ENCODE assay signal across 9 cellular contexts in genomic region chr1:10074059-10074854, GRCh38. TPM values are rescaled to one million over a fixed set of nuclear protein-coding genes. Genes with fewer than 3 reads are reported as not detected.
DNase-seq lines count a peak whose midpoint lies in the region; ATAC-seq and TF ChIP-seq lines count a peak whose summit lies in the region.
"Had no signal": no experiment of that assay in that cellular context is flagged by ENCODE, and none has a peak within 500 bp of the region (broad histone marks: within the 10 kb centered on the region; RNA-seq: fewer than 3 reads in every experiment).

No MANE protein-coding gene starts in this region.

- H3K9ac ChIP-seq in Karpas-422 (ENCODE audit: low read length), result no peak overlapping the region

- no peaks in the 10 kb centered on the region for H3K27me3 Mint-ChIP-seq in osteocyte (ENCODE audit: unreplicated experiment)
- H3K27me3 Mint-ChIP-seq: IgD-negative memory B cell had no signal

- peak; percentile 86 for ATAC-seq in esophagus mucosa

- H2AFZ ChIP-seq in Karpas-422 (ENCODE audit: low read length), result no peak overlapping the region

- peaks cover 23% of the 10 kb centered on the region for H3K4me1 Mint-ChIP-seq in osteocyte (ENCODE audit: unreplicated experiment)

- H3K4me1 ChIP-seq in thymus (ENCODE audit: control insufficient read depth, insufficient read depth, low read length) (no peaks in the 10 kb centered on the region), Karpas-422 (ENCODE audit: low read length) (peaks cover 3% of the 10 kb centered on the region; the same call in 1 of the 2 replicates)

- H4K20me1 ChIP-seq in Karpas-422 (ENCODE audit: insufficient read depth, low read depth, low read length), result no peaks in the 10 kb centered on the region

- no peaks in the 10 kb centered on the region for H3K9me3 ChIP-seq in KOPT-K1 (ENCODE audit: insufficient read depth, low read length, poor library complexity, severe bottlenecking)
- no peaks in the 10 kb centered on the region for H3K9me3 ChIP-seq in thymus (ENCODE audit: control insufficient read depth)
- H3K9me3 ChIP-seq in Karpas-422 (ENCODE audit: low read length), result no peaks in the 10 kb centered on the region

- TF ChIP-seq CTCF in osteocyte (IDR thresholded peaks at IDR 0.05), result no peak

- peaks cover 7% of the 10 kb centered on the region for H3K36me3 Mint-ChIP-seq in osteocyte (ENCODE audit: unreplicated experiment)

- peaks cover 30% of the 10 kb centered on the region for H3K79me2 ChIP-seq in Karpas-422 (ENCODE audit: low read length)

- H3K9me3 Mint-ChIP-seq in osteocyte (ENCODE audit: unreplicated experiment), result no peaks in the 10 kb centered on the region
- H3K9me3 Mint-ChIP-seq: IgD-negative memory B cell had no signal

- H3K27ac Mint-ChIP-seq in osteocyte (ENCODE audit: unreplicated experiment), result peak overlapping the region; percentile 80
- H3K27ac Mint-ChIP-seq: IgD-negative memory B cell had no signal

- H3K4me2 ChIP-seq in Karpas-422 (ENCODE audit: low read depth, low read length, poor library complexity, severe bottlenecking), result no peak overlapping the region

- 37% methylated on average over 5 of the region's 5 CpGs for WGBS in thymus

- DNase-seq in GF-D8 (lab: John Stamatoyannopoulos, UW), result peak; percentile 76
- peak; percentile 76 for DNase-seq in activated CD8-positive, alpha-beta memory T cell treated with anti-CD3 and anti-CD28 coated beads for 24 hours
- no peak for DNase-seq in osteocyte (ENCODE audit: extremely low spot score, unreplicated experiment)
- DNase-seq in DMS114 treated with DMSO at 0.1 percent for 48 hours (lab: John Stamatoyannopoulos, UW; ENCODE audit: unreplicated experiment), result no peak
- no peak for DNase-seq in Karpas-422

- no peak overlapping the region for H3K4me3 Mint-ChIP-seq in osteocyte (ENCODE audit: unreplicated experiment)
- H3K4me3 Mint-ChIP-seq: IgD-negative memory B cell had no signal

- no peaks in the 10 kb centered on the region for H3K9me2 ChIP-seq in Karpas-422 (replicated peaks; ENCODE audit: insufficient read depth, low read length)

- H3K27ac ChIP-seq in KOPT-K1 (ENCODE audit: low read depth, low read length, poor library complexity, severe bottlenecking) (peak overlapping the region; percentile 14), thymus (ENCODE audit: low read depth) (peak overlapping the region; percentile 40), Karpas-422 (ENCODE audit: low read length) (no peak overlapping the region)

- H3K36me3 ChIP-seq in KOPT-K1 (ENCODE audit: insufficient read depth, low read length), result peaks cover 7% of the 10 kb centered on the region; the same call in 1 of the 2 replicates
- H3K36me3 ChIP-seq in thymus (ENCODE audit: control insufficient read depth, insufficient read depth), result peaks cover 24% of the 10 kb centered on the region
- H3K36me3 ChIP-seq in Karpas-422 (ENCODE audit: insufficient read depth, low read length), result no peaks in the 10 kb centered on the region

- no peak overlapping the region for H3K4me3 ChIP-seq in thymus (ENCODE audit: low read length)
- no peak overlapping the region for H3K4me3 ChIP-seq in Karpas-422 (ENCODE audit: low read length)

- H3K27me3 ChIP-seq in thymus (ENCODE audit: control insufficient read depth, insufficient read depth), result no peaks in the 10 kb centered on the region
- H3K27me3 ChIP-seq in Karpas-422 (ENCODE audit: low read length), result no peaks in the 10 kb centered on the region

RNA-seq across cellular contexts. Expression of gene UBE4B, which starts 41.5 kb away (rescaled TPM):
- total RNA-seq in esophagus mucosa (38.1 TPM), osteocyte (59.3 and 62.2 TPM in 2 replicates)
- polyA plus RNA-seq in thymus, result 20.5 TPM
- total RNA-seq in Karpas-422 (2014; rRNA removed; shearing (Covaris generic); ENCODE audit: low replicate concordance), result 23.5 and 37.0 TPM in 2 replicates

Comparison
In these comparisons a context has a peak if more than half of its experiments do, and no peak if none do; other contexts are left out.
1. DNase-seq: peak in GF-D8 (single experiment) and activated CD8-positive, alpha-beta memory T cell treated with anti-CD3 and anti-CD28 coated beads for 24 hours (single experiment); none in osteocyte (single experiment), DMS114 treated with DMSO at 0.1 percent for 48 hours (single experiment) and Karpas-422 (single experiment).